Comparison of ENCODE assay signal across 20 cellular contexts in the genomic region with DNA sequence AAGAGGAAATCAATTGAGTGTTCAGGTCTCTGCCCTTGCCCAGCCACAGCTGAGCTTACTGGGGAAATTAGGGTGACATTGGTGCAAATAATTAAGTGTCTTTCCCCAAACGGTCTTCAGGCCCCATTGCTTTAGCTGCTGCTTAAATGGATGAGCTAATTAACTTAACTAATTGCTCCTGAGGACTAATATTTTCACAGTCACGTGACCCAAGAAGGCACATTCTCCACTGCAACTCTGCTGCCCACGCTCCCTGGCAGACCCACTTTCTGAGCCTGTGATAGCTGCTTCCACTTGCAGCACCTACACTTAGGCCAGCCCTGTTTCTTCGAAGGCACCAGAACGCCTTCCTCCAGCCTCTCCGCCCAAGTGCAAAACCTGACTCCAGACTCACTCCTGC. TPM values are rescaled to one million over a fixed set of nuclear protein-coding genes. Genes with fewer than 3 reads are reported as not detected.
A peak's percentile ranks its signal among the peaks of the same experiment; 100 is the strongest.
DNase-seq lines count a peak whose midpoint lies in the region; ATAC-seq and TF ChIP-seq lines count a peak whose summit lies in the region.
"Had no signal": no experiment of that assay in that cellular context is flagged by ENCODE, and none has a peak within 500 bp of the region (broad histone marks: within the 10 kb centered on the region; RNA-seq: fewer than 3 reads in every experiment).

No MANE protein-coding gene starts in this region.

- peaks cover 48% of the 10 kb centered on the region for H3K27me3 ChIP-seq in foreskin keratinocyte
- H3K27me3 ChIP-seq in heart left ventricle, result peaks cover 0 to 96% (median 0%) of the 10 kb centered on the region in 9 donors

- no peak overlapping the region for H3K4me3 Mint-ChIP-seq in activated naive CD4-positive, alpha-beta T cell treated with anti-CD3 and anti-CD28 coated beads, Interleukin-2, amount 50 U/mL, for 24 hours
- H3K4me3 Mint-ChIP-seq in activated naive CD4-positive, alpha-beta T cell treated with anti-CD3 and anti-CD28 coated beads for 36 hours, result no peak overlapping the region
- no peak overlapping the region for H3K4me3 Mint-ChIP-seq in memory B cell
- H3K4me3 Mint-ChIP-seq: CD4-positive, alpha-beta memory T cell had no signal

- TF ChIP-seq CTCF in foreskin keratinocyte (conservative IDR thresholded peaks at IDR 0.05), result no peak
- TF ChIP-seq CTCF in heart left ventricle (IDR thresholded peaks at IDR 0.05), result no peak

- peaks cover 6% of the 10 kb centered on the region for H3K27me3 Mint-ChIP-seq in activated naive CD4-positive, alpha-beta T cell treated with anti-CD3 and anti-CD28 coated beads, Interleukin-2, amount 50 U/mL, for 24 hours
- H3K27me3 Mint-ChIP-seq in activated naive CD4-positive, alpha-beta T cell treated with anti-CD3 and anti-CD28 coated beads for 36 hours (ENCODE audit: low read depth), result peaks cover 8% of the 10 kb centered on the region
- H3K27me3 Mint-ChIP-seq in memory B cell, result peaks cover 16% of the 10 kb centered on the region

- H3K9me3 Mint-ChIP-seq in activated naive CD4-positive, alpha-beta T cell treated with anti-CD3 and anti-CD28 coated beads, Interleukin-2, amount 50 U/mL, for 24 hours, result no peaks in the 10 kb centered on the region
- no peaks in the 10 kb centered on the region for H3K9me3 Mint-ChIP-seq in activated naive CD4-positive, alpha-beta T cell treated with anti-CD3 and anti-CD28 coated beads for 36 hours
- no peaks in the 10 kb centered on the region for H3K9me3 Mint-ChIP-seq in memory B cell
- H3K9me3 Mint-ChIP-seq: CD4-positive, alpha-beta memory T cell had no signal

- no peaks in the 10 kb centered on the region for H3K9me3 ChIP-seq in heart left ventricle

- no peak overlapping the region for H3K4me3 ChIP-seq in heart left ventricle
- H3K4me3 ChIP-seq: GM23248 had no signal

- ATAC-seq in memory B cell (ENCODE audit: low read depth), result peak; percentile 34
- ATAC-seq in foreskin keratinocyte, result no peak
- no peak for ATAC-seq in heart left ventricle

- WGBS in heart left ventricle, 4 donors, result 65 to 75% (median 67%) methylated on average over 6 of the region's 6 CpGs

- no peaks in the 10 kb centered on the region for H3K36me3 ChIP-seq in heart left ventricle

- no peaks in the 10 kb centered on the region for H3K4me1 Mint-ChIP-seq in activated naive CD4-positive, alpha-beta T cell treated with anti-CD3 and anti-CD28 coated beads, Interleukin-2, amount 50 U/mL, for 24 hours
- no peaks in the 10 kb centered on the region for H3K4me1 Mint-ChIP-seq in activated naive CD4-positive, alpha-beta T cell treated with anti-CD3 and anti-CD28 coated beads for 36 hours (ENCODE audit: low read depth)
- H3K4me1 Mint-ChIP-seq in memory B cell, result no peaks in the 10 kb centered on the region
- H3K4me1 Mint-ChIP-seq: CD4-positive, alpha-beta memory T cell had no signal

- no peaks in the 10 kb centered on the region for H3K4me1 ChIP-seq in foreskin keratinocyte
- H3K4me1 ChIP-seq in heart left ventricle, result no peaks in the 10 kb centered on the region

- CTCF ChIA-PET in activated naive CD4-positive, alpha-beta T cell treated with anti-CD3 and anti-CD28 coated beads for 36 hours (lab: Charles Lee), result no interaction called here

- H3K27ac Mint-ChIP-seq in activated naive CD4-positive, alpha-beta T cell treated with anti-CD3 and anti-CD28 coated beads, Interleukin-2, amount 50 U/mL, for 24 hours, result peak overlapping the region; percentile 3
- H3K27ac Mint-ChIP-seq in activated naive CD4-positive, alpha-beta T cell treated with anti-CD3 and anti-CD28 coated beads for 36 hours, result no peak overlapping the region
- no peak overlapping the region for H3K27ac Mint-ChIP-seq in memory B cell
- H3K27ac Mint-ChIP-seq: CD4-positive, alpha-beta memory T cell had no signal

- TF ChIP-seq EP300 in Ishikawa (IDR thresholded peaks at IDR 0.05; ENCODE audit: borderline replicate concordance), result no peak

- no peaks in the 10 kb centered on the region for H3K36me3 Mint-ChIP-seq in activated naive CD4-positive, alpha-beta T cell treated with anti-CD3 and anti-CD28 coated beads, Interleukin-2, amount 50 U/mL, for 24 hours
- no peaks in the 10 kb centered on the region for H3K36me3 Mint-ChIP-seq in activated naive CD4-positive, alpha-beta T cell treated with anti-CD3 and anti-CD28 coated beads for 36 hours (ENCODE audit: low read depth)
- no peaks in the 10 kb centered on the region for H3K36me3 Mint-ChIP-seq in memory B cell
- H3K36me3 Mint-ChIP-seq: CD4-positive, alpha-beta memory T cell had no signal

- H3K27ac ChIP-seq in foreskin keratinocyte (no peak overlapping the region), heart left ventricle (no peak overlapping the region)
- H3K27ac ChIP-seq: GM23248 had no signal

- intact Hi-C loops in activated naive CD4-positive, alpha-beta T cell treated with anti-CD3 and anti-CD28 coated beads for 36 hours (cut with micrococcal nuclease), result no loop called here
- intact Hi-C loops in heart left ventricle (cut with DNase I), result no loop called here

- DNase-seq in activated naive CD4-positive, alpha-beta T cell treated with anti-CD3 and anti-CD28 coated beads for 36 hours, result no peak
- no peak for DNase-seq in memory B cell (ENCODE audit: low spot score in 2 of 2)
- DNase-seq in foreskin keratinocyte, result no peak
- no peak for DNase-seq in heart left ventricle
- DNase-seq: 8988T; C1 segment of cervical spinal cord; Calu3; CD4-positive, alpha-beta memory T cell; COR-L47; DMS53; DMS79 treated with DMSO at 0.1 percent for 48 hours; GF-D8; GM23248; H7; HCEC 1CT had no signal

- no peak for TF ChIP-seq POLR2A in heart left ventricle (IDR thresholded peaks at IDR 0.05)

- TF ChIP-seq RAD21 in Ishikawa (IDR thresholded peaks at IDR 0.05; ENCODE audit: low read depth), result no peak

TF ChIP-seq in Ishikawa, 13 proteins besides CTCF, POLR2A, EP300 and RAD21:
- TF ChIP-seq, protein P1, sequence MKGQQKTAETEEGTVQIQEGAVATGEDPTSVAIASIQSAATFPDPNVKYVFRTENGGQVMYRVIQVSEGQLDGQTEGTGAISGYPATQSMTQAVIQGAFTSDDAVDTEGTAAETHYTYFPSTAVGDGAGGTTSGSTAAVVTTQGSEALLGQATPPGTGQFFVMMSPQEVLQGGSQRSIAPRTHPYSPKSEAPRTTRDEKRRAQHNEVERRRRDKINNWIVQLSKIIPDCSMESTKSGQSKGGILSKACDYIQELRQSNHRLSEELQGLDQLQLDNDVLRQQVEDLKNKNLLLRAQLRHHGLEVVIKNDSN (IDR thresholded peaks at IDR 0.05), result peak; percentile 45
- TF ChIP-seq CEBPB (IDR thresholded peaks at IDR 0.05), result no peak
- no peak for TF ChIP-seq NFIC (IDR thresholded peaks at IDR 0.05)

RNA-seq across cellular contexts. Expression of gene SYT2, which starts 56.2 kb away (rescaled TPM):
- not detected for total RNA-seq in activated naive CD4-positive, alpha-beta T cell treated with anti-CD3 and anti-CD28 coated beads for 36 hours
- 0.03 and 0.07 TPM in 2 replicates for total RNA-seq in foreskin keratinocyte
- 0.01 and 0.02 TPM in 2 replicates for polyA plus RNA-seq in foreskin keratinocyte
- total RNA-seq in heart left ventricle, result under 1 TPM in 4 of 9 donors, not detected in 5; 0.03 to 0.09 (median 0.07) TPM
- polyA plus RNA-seq in heart left ventricle, result under 1 TPM in 1 of 2 donors, not detected in 1; 0.04 TPM
- total RNA-seq: Calu3; CD4-positive, alpha-beta memory T cell; Daoy; G401; GM23248 had no signal
- polyA plus RNA-seq: BJ had no signal
